Comparison of ENCODE assay signal across 1 cellular context in genomic region chr14:35826218-35826951, GRCh38.
A peak's percentile ranks its signal among the peaks of the same experiment; 100 is the strongest.
TF ChIP-seq lines count a peak whose summit lies in the region.

A gene with protein sequence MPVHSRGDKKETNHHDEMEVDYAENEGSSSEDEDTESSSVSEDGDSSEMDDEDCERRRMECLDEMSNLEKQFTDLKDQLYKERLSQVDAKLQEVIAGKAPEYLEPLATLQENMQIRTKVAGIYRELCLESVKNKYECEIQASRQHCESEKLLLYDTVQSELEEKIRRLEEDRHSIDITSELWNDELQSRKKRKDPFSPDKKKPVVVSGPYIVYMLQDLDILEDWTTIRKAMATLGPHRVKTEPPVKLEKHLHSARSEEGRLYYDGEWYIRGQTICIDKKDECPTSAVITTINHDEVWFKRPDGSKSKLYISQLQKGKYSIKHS (plus strand): TSS chr14:35826338. CDS start chr14:35826517, 179 bp downstream.

TF ChIP-seq in HepG2, 621 proteins besides CTCF, POLR2A, EP300 and RAD21 (continued from another document and continues in another):
- no peak for TF ChIP-seq NFE2 (CRISPR knock-in tag; IDR thresholded peaks at IDR 0.05)
- TF ChIP-seq, protein P1, sequence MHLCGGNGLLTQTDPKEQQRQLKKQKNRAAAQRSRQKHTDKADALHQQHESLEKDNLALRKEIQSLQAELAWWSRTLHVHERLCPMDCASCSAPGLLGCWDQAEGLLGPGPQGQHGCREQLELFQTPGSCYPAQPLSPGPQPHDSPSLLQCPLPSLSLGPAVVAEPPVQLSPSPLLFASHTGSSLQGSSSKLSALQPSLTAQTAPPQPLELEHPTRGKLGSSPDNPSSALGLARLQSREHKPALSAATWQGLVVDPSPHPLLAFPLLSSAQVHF (CRISPR knock-in tag; IDR thresholded peaks at IDR 0.05) = no peak; the same call in none of the 2 replicates
- TF ChIP-seq ZNF777 (CRISPR knock-in tag; IDR thresholded peaks at IDR 0.05) = peak; percentile 74
- peak; percentile 99 for TF ChIP-seq ASH2L (IDR thresholded peaks at IDR 0.05; ENCODE audit: insufficient read length, low read depth, low read length)
- peak; percentile 66 for TF ChIP-seq TGIF2 (CRISPR knock-in tag; IDR thresholded peaks at IDR 0.05)
- TF ChIP-seq BORCS8-MEF2B (CRISPR knock-in tag; IDR thresholded peaks at IDR 0.05) = peak; percentile 99
- TF ChIP-seq RXRB (CRISPR knock-in tag; IDR thresholded peaks at IDR 0.05; ENCODE audit: borderline replicate concordance) = peak; percentile 72
- peak; percentile 100 for TF ChIP-seq NFKB2 (CRISPR knock-in tag; IDR thresholded peaks at IDR 0.05; ENCODE audit: borderline replicate concordance)
- TF ChIP-seq ZNF660 (CRISPR knock-in tag; IDR thresholded peaks at IDR 0.05; ENCODE audit: borderline replicate concordance, low read depth) = peak; percentile 97
- TF ChIP-seq ZNF775 (CRISPR knock-in tag; IDR thresholded peaks at IDR 0.05; ENCODE audit: borderline replicate concordance) = peak; percentile 95
- peak; percentile 87; the same call in 1 of the 2 replicates for TF ChIP-seq CREB3 (CRISPR knock-in tag; IDR thresholded peaks at IDR 0.05)
- peak; percentile 95; the same call in 1 of the 2 replicates for TF ChIP-seq IRX3 (CRISPR knock-in tag; IDR thresholded peaks at IDR 0.05; ENCODE audit: borderline replicate concordance, low read depth)
- TF ChIP-seq, protein P2, sequence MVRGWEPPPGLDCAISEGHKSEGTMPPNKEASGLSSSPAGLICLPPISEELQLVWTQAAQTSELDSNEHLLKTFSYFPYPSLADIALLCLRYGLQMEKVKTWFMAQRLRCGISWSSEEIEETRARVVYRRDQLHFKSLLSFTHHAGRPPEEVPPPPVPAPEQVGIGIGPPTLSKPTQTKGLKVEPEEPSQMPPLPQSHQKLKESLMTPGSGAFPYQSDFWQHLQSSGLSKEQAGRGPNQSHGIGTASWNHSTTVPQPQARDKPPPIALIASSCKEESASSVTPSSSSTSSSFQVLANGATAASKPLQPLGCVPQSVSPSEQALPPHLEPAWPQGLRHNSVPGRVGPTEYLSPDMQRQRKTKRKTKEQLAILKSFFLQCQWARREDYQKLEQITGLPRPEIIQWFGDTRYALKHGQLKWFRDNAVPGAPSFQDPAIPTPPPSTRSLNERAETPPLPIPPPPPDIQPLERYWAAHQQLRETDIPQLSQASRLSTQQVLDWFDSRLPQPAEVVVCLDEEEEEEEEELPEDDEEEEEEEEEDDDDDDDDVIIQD (CRISPR knock-in tag; IDR thresholded peaks at IDR 0.05; ENCODE audit: low read depth) = peak; percentile 94
- TF ChIP-seq CREM (IDR thresholded peaks at IDR 0.05) = no peak; the same call in none of the 2 replicates
- peak; percentile 72 for TF ChIP-seq CREM (CRISPR knock-in tag; IDR thresholded peaks at IDR 0.05)
- peak; percentile 78; the same call in 2 of the 3 replicates for TF ChIP-seq MXI1 (IDR thresholded peaks at IDR 0.05; ENCODE audit: borderline replicate concordance, low read depth, low read length)
- no peak; the same call in none of the 2 replicates for TF ChIP-seq ZFP90 (CRISPR knock-in tag; IDR thresholded peaks at IDR 0.05; ENCODE audit: borderline replicate concordance)
- TF ChIP-seq JUND (CRISPR knock-in tag; IDR thresholded peaks at IDR 0.05) = peak; percentile 88
- TF ChIP-seq, protein P3, sequence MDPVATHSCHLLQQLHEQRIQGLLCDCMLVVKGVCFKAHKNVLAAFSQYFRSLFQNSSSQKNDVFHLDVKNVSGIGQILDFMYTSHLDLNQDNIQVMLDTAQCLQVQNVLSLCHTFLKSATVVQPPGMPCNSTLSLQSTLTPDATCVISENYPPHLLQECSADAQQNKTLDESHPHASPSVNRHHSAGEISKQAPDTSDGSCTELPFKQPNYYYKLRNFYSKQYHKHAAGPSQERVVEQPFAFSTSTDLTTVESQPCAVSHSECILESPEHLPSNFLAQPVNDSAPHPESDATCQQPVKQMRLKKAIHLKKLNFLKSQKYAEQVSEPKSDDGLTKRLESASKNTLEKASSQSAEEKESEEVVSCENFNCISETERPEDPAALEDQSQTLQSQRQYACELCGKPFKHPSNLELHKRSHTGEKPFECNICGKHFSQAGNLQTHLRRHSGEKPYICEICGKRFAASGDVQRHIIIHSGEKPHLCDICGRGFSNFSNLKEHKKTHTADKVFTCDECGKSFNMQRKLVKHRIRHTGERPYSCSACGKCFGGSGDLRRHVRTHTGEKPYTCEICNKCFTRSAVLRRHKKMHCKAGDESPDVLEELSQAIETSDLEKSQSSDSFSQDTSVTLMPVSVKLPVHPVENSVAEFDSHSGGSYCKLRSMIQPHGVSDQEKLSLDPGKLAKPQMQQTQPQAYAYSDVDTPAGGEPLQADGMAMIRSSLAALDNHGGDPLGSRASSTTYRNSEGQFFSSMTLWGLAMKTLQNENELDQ (CRISPR knock-in tag; IDR thresholded peaks at IDR 0.05; ENCODE audit: borderline replicate concordance) = peak; percentile 93; the same call in 1 of the 2 replicates
- peak; percentile 99 for TF ChIP-seq MED8 (CRISPR knock-in tag; IDR thresholded peaks at IDR 0.05; ENCODE audit: insufficient replicate concordance)
- TF ChIP-seq, protein P4, sequence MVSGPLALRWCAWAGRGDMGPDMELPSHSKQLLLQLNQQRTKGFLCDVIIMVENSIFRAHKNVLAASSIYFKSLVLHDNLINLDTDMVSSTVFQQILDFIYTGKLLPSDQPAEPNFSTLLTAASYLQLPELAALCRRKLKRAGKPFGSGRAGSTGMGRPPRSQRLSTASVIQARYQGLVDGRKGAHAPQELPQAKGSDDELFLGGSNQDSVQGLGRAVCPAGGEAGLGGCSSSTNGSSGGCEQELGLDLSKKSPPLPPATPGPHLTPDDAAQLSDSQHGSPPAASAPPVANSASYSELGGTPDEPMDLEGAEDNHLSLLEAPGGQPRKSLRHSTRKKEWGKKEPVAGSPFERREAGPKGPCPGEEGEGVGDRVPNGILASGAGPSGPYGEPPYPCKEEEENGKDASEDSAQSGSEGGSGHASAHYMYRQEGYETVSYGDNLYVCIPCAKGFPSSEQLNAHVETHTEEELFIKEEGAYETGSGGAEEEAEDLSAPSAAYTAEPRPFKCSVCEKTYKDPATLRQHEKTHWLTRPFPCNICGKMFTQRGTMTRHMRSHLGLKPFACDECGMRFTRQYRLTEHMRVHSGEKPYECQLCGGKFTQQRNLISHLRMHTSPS (CRISPR knock-in tag; IDR thresholded peaks at IDR 0.05; ENCODE audit: low read depth) = peak; percentile 90
- TF ChIP-seq NFKBIZ (CRISPR knock-in tag; IDR thresholded peaks at IDR 0.05) = peak; percentile 98
- peak; percentile 96 for TF ChIP-seq ZFP1 (CRISPR knock-in tag; IDR thresholded peaks at IDR 0.05)
- peak; percentile 100 for TF ChIP-seq SMAD1 (CRISPR knock-in tag; IDR thresholded peaks at IDR 0.05; ENCODE audit: borderline replicate concordance, low read depth)
- peak; percentile 92; the same call in 1 of the 2 replicates for TF ChIP-seq ZNF720 (CRISPR knock-in tag; IDR thresholded peaks at IDR 0.05)
- peak; percentile 99 for TF ChIP-seq POLR2G (IDR thresholded peaks at IDR 0.05; ENCODE audit: low read depth, low read length)
- TF ChIP-seq RFX5 (IDR thresholded peaks at IDR 0.05; ENCODE audit: low read depth, low read length) = peak; percentile 85
- no peak; the same call in 1 of the 2 replicates for TF ChIP-seq PCBP1 (IDR thresholded peaks at IDR 0.05; ENCODE audit: borderline replicate concordance, low read depth, low read length)
- peak; percentile 99 for TF ChIP-seq SRY (CRISPR knock-in tag; IDR thresholded peaks at IDR 0.05)
- TF ChIP-seq ZNF205 (CRISPR knock-in tag; IDR thresholded peaks at IDR 0.05) = 0 out of 2 replicates have a peak, but pooled peaks have one; percentile 47
- TF ChIP-seq TRIM24 (CRISPR knock-in tag; IDR thresholded peaks at IDR 0.05) = no peak
- TF ChIP-seq IKZF1 (IDR thresholded peaks at IDR 0.05) = no peak
- no peak for TF ChIP-seq SOX6 (IDR thresholded peaks at IDR 0.05)
- TF ChIP-seq SOX6 (CRISPR knock-in tag; IDR thresholded peaks at IDR 0.05) = peak; percentile 94
- peak; percentile 97 for TF ChIP-seq RARG (CRISPR knock-in tag; IDR thresholded peaks at IDR 0.05; ENCODE audit: low read depth)
- peak; percentile 93 for TF ChIP-seq GZF1 (CRISPR knock-in tag; IDR thresholded peaks at IDR 0.05)
- TF ChIP-seq SKI (IDR thresholded peaks at IDR 0.05; ENCODE audit: partially characterized antibody) = peak; percentile 86
- peak; percentile 100 for TF ChIP-seq ZNF713 (CRISPR knock-in tag; IDR thresholded peaks at IDR 0.05)
- TF ChIP-seq, protein P5, sequence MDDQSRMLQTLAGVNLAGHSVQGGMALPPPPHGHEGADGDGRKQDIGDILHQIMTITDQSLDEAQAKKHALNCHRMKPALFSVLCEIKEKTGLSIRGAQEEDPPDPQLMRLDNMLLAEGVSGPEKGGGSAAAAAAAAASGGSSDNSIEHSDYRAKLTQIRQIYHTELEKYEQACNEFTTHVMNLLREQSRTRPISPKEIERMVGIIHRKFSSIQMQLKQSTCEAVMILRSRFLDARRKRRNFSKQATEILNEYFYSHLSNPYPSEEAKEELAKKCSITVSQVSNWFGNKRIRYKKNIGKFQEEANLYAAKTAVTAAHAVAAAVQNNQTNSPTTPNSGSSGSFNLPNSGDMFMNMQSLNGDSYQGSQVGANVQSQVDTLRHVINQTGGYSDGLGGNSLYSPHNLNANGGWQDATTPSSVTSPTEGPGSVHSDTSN (CRISPR knock-in tag; IDR thresholded peaks at IDR 0.05; ENCODE audit: borderline replicate concordance) = peak; percentile 89; the same call in 1 of the 2 replicates
- TF ChIP-seq HES4 (CRISPR knock-in tag; IDR thresholded peaks at IDR 0.05; ENCODE audit: borderline replicate concordance) = peak; percentile 98
- TF ChIP-seq PPARG (CRISPR knock-in tag; conservative IDR thresholded peaks at IDR 0.05) = peak; percentile 62
- peak; percentile 75; the same call in 1 of the 2 replicates for TF ChIP-seq ZNF3 (CRISPR knock-in tag; IDR thresholded peaks at IDR 0.05)
- TF ChIP-seq TCF7L2 (IDR thresholded peaks at IDR 0.05; ENCODE audit: low read depth, low read length) = no peak
- TF ChIP-seq PLRG1 (conservative IDR thresholded peaks at IDR 0.05) = no peak
- TF ChIP-seq SP4 (CRISPR knock-in tag; IDR thresholded peaks at IDR 0.05) = peak; percentile 91
- peak; percentile 98 for TF ChIP-seq ZNF138 (CRISPR knock-in tag; IDR thresholded peaks at IDR 0.05; ENCODE audit: low read depth)
- peak; percentile 79 for TF ChIP-seq TFDP1 (CRISPR knock-in tag; IDR thresholded peaks at IDR 0.05; ENCODE audit: borderline replicate concordance)
- peak; percentile 100 for TF ChIP-seq RBM39 (IDR thresholded peaks at IDR 0.05; ENCODE audit: low read depth, low read length, poor library complexity, severe bottlenecking)
- peak; percentile 99 for TF ChIP-seq MXD3 (CRISPR knock-in tag; IDR thresholded peaks at IDR 0.05)
- peak; percentile 99 for TF ChIP-seq SRSF1 (optimal IDR thresholded peaks at IDR 0.05; ENCODE audit: low read depth, low read length)
- TF ChIP-seq FOXO4 (CRISPR knock-in tag; conservative IDR thresholded peaks at IDR 0.05) = no peak
- TF ChIP-seq ZNF562 (CRISPR knock-in tag; IDR thresholded peaks at IDR 0.05; ENCODE audit: borderline replicate concordance) = no peak; the same call in 1 of the 2 replicates
- peak; percentile 97; the same call in 1 of the 2 replicates for TF ChIP-seq MTERF4 (CRISPR knock-in tag; IDR thresholded peaks at IDR 0.05)
- TF ChIP-seq HOXA9 (CRISPR knock-in tag; IDR thresholded peaks at IDR 0.05; ENCODE audit: borderline replicate concordance) = peak; percentile 93; the same call in 1 of the 2 replicates
- TF ChIP-seq TOE1 (CRISPR knock-in tag; IDR thresholded peaks at IDR 0.05) = peak; percentile 64
- TF ChIP-seq, protein P6, sequence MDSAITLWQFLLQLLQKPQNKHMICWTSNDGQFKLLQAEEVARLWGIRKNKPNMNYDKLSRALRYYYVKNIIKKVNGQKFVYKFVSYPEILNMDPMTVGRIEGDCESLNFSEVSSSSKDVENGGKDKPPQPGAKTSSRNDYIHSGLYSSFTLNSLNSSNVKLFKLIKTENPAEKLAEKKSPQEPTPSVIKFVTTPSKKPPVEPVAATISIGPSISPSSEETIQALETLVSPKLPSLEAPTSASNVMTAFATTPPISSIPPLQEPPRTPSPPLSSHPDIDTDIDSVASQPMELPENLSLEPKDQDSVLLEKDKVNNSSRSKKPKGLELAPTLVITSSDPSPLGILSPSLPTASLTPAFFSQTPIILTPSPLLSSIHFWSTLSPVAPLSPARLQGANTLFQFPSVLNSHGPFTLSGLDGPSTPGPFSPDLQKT (CRISPR knock-in tag; IDR thresholded peaks at IDR 0.05; ENCODE audit: borderline replicate concordance) = no peak; the same call in 1 of the 2 replicates
- peak; percentile 97 for TF ChIP-seq CREB1 (IDR thresholded peaks at IDR 0.05)
- TF ChIP-seq CREB1 (CRISPR knock-in tag; IDR thresholded peaks at IDR 0.05) = no peak
